Comparison of ENCODE assay signal across 8 cellular contexts in genomic region chr2:177772529-177772928, GRCh38.
DNase-seq lines count a peak whose midpoint lies in the region; ATAC-seq, FAIRE-seq and TF ChIP-seq lines count a peak whose summit lies in the region.

No MANE protein-coding gene starts in this region.

- FAIRE-seq in GM12892 (lab: Jason Lieb, UNC), result peak; percentile 74

- TF ChIP-seq POLR2A in GM12892 (IDR thresholded peaks at IDR 0.05; ENCODE audit: low read depth, low read length), result no peak

- H3K4me3 ChIP-seq in fibroblast of pulmonary artery (replicated peaks; ENCODE audit: low read depth, low read length), result no peak overlapping the region

- ATAC-seq in GM18870 (IDR thresholded peaks at IDR 0.05; ENCODE audit: unreplicated experiment) (no peak), HG03469 (IDR thresholded peaks at IDR 0.05; ENCODE audit: unreplicated experiment) (no peak)

- TF ChIP-seq CTCF in fibroblast of pulmonary artery (IDR thresholded peaks at IDR 0.05; ENCODE audit: low read length, missing control alignments), result peak; percentile 62

- DNase-seq in AG20443 (ENCODE audit: low spot score), result peak; percentile 25
- DNase-seq in GM12892 (ENCODE audit: insufficient read length), result no peak
- peak; percentile 48 for DNase-seq in RKO (ENCODE audit: low spot score)
- DNase-seq in fibroblast of pulmonary artery (ENCODE audit: low read depth), result peak; percentile 56
- no peak for DNase-seq in cerebellum (ENCODE audit: low spot score)
- no peak for DNase-seq in epidermal melanocyte (ENCODE audit: insufficient read length, low spot score)

Comparison
In these comparisons a context has a peak if more than half of its experiments do, and no peak if none do; other contexts are left out.
1. DNase-seq: peak in AG20443 (single experiment), RKO (single experiment) and fibroblast of pulmonary artery (single experiment); none in GM12892 (single experiment), cerebellum (single experiment) and epidermal melanocyte (single experiment).